26 cellular contexts compared by ENCODE assay signal in the genomic region with DNA sequence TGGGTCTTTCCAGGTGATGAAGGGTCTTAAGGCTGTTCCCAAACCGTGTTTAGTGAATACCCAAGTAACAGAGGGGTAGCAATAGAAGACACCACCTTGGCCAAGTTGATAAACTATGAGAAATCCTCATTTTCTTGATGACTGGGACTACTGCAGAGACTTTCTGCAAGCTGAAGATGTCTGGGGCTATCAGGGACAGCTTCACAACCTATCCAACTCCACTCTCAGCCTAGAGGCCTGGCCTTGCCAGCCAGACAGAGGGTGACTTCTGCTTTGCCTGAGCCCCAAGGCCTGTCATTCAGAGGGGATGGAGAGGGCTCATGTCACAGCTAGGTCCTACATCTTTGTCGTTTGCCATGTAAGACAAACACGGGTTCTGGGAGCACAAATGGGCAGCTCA.
"Had no signal": no experiment of that assay in that cellular context is flagged by ENCODE, and none has a peak within 500 bp of the region (broad histone marks: within the 10 kb centered on the region; RNA-seq: fewer than 3 reads in every experiment).

No MANE protein-coding gene starts in this region.

- H3K4me1 ChIP-seq: colonic mucosa, foreskin keratinocyte had no signal

- H3K4me3 ChIP-seq: colonic mucosa, gastroesophageal sphincter, heart left ventricle, hepatocyte, left lung, lower lobe of right lung had no signal

- FAIRE-seq: endometrium, frontal cortex had no signal

- H3K36me3 ChIP-seq: colonic mucosa, heart left ventricle, left lung, lower lobe of right lung had no signal

- H3K27me3 Mint-ChIP-seq: dendritic cell treated with granulocyte-macrophage colony-stimulating factor and Interleukin-4, amounts not matched to agents 40 ng/mL and 50 ng/mL, for 4 days had no signal

- H3K27ac Mint-ChIP-seq: dendritic cell treated with granulocyte-macrophage colony-stimulating factor and Interleukin-4, amounts not matched to agents 40 ng/mL and 50 ng/mL, for 4 days; effector memory CD8-positive, alpha-beta T cell; endodermal cell; immature natural killer cell had no signal

- ATAC-seq: effector memory CD8-positive, alpha-beta T cell; esophagus mucosa; foreskin keratinocyte; gastroesophageal sphincter; heart left ventricle; left cardiac atrium; left lung; left ventricle myocardium superior; lower lobe of right lung had no signal

- H3K4me3 Mint-ChIP-seq: central memory CD8-positive, alpha-beta T cell; dendritic cell treated with granulocyte-macrophage colony-stimulating factor and Interleukin-4, amounts not matched to agents 40 ng/mL and 50 ng/mL, for 4 days; effector memory CD8-positive, alpha-beta T cell; endodermal cell; immature natural killer cell had no signal

- H2AFZ ChIP-seq: hepatocyte had no signal

- H3K36me3 Mint-ChIP-seq: immature natural killer cell had no signal

- H3K4me1 Mint-ChIP-seq: central memory CD8-positive, alpha-beta T cell; immature natural killer cell had no signal

- DNase-seq: cerebellar nuclear complex; colonic mucosa; cortex of kidney; effector CD8-positive, alpha-beta T cell; effector memory CD8-positive, alpha-beta T cell; endodermal cell; erythroblast; foreskin keratinocyte; heart left ventricle; hypothalamus; immature natural killer cell; islet precursor cell; left cardiac atrium; left lung; left ventricle myocardium superior; lower lobe of right lung; mesendoderm; midbrain had no signal

- H3K27ac ChIP-seq: colonic mucosa, epithelial cell of prostate, foreskin keratinocyte, gastroesophageal sphincter, heart left ventricle, hepatocyte, left lung, lower lobe of right lung had no signal

- H3K4me2 ChIP-seq: hepatocyte had no signal

- H3K27me3 ChIP-seq: colonic mucosa, gastroesophageal sphincter, heart left ventricle, hepatocyte, left lung had no signal

- H3K9me3 Mint-ChIP-seq: central memory CD8-positive, alpha-beta T cell; dendritic cell treated with granulocyte-macrophage colony-stimulating factor and Interleukin-4, amounts not matched to agents 40 ng/mL and 50 ng/mL, for 4 days; effector memory CD8-positive, alpha-beta T cell; endodermal cell; immature natural killer cell had no signal

- H3K9me3 ChIP-seq: colonic mucosa, gastroesophageal sphincter, heart left ventricle, left lung, lower lobe of right lung had no signal
